ENCODE assay signal across 8 cellular contexts in the genomic region with DNA sequence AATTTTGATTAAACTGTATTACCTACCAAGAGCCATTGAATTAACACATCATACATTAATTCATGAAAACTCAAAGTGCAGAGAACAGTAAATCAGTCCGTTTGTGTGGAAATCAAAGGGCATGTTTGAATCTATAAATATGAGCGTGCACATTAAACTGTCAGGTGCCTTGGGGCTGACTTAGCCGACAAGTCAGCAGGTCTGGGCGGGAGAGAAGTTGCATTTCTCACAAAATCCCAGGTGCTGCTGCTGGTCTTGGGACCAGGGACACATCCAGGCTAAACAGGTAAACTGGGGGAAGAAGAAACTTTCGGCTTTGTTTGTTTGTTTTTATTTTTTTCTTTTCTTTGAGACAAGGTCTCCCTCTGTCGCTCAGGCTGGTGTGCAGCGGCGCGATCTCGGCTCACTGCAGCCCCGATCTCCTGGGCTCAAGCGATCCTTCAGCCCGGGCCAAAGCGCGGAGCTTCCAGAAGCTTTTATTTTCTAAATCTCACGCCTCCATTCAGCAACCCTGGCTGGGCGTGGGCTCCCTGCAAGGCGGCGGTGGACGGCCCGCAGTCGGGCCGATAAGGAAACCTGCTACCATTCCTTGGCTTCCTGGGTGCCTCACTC.
DNase-seq lines count a peak whose midpoint lies in the region; ATAC-seq lines count a peak whose summit lies in the region.

No MANE protein-coding gene starts in this region.

- H3K4me1 ChIP-seq in effector memory CD4-positive, alpha-beta T cell (ENCODE audit: control insufficient read depth, insufficient read depth, low read length, poor library complexity, severe bottlenecking): no peaks in the 10 kb centered on the region
- H3K4me1 ChIP-seq in mononuclear cell (ENCODE audit: insufficient read depth, low read length) (peaks cover 38% of the 10 kb centered on the region), aorta (ENCODE audit: control insufficient read depth in 1 of 2, insufficient read depth in 2 of 2, low read length in 2 of 2) (no peaks in the 10 kb centered on the region)

- ATAC-seq in GM21515 (IDR thresholded peaks at IDR 0.05; ENCODE audit: unreplicated experiment): peak; percentile 37
- ATAC-seq in aorta (ENCODE audit: low FRiP score): peak; percentile 82

- intact Hi-C loops in aorta (cut with DNase I): loop anchor here (5.0 kb wide), 2 partner anchors 33 to 363 kb away; a partner anchor contains a TSS

- peaks cover 8% of the 10 kb centered on the region for H3K9me3 ChIP-seq in effector memory CD4-positive, alpha-beta T cell (ENCODE audit: control insufficient read depth, low read length)
- H3K9me3 ChIP-seq in mononuclear cell (ENCODE audit: low read depth, low read length): peaks cover 12% of the 10 kb centered on the region
- H3K9me3 ChIP-seq in aorta (ENCODE audit: control insufficient read depth, low read length): peaks cover 2% of the 10 kb centered on the region

- 0 to 1% methylated on average over 23 of the region's 23 CpGs for WGBS in aorta, 2 donors

- peak overlapping the region; percentile 82 for H3K4me3 ChIP-seq in effector memory CD4-positive, alpha-beta T cell (ENCODE audit: insufficient read depth, low read depth, low read length, poor library complexity, severe bottlenecking)
- H3K4me3 ChIP-seq in mononuclear cell (ENCODE audit: low read length) (peak overlapping the region; percentile 93), aorta (ENCODE audit: low read length in 2 of 2) (peak overlapping the region; percentile 32 to 93)

- no peaks in the 10 kb centered on the region for H3K27me3 ChIP-seq in effector memory CD4-positive, alpha-beta T cell (replicated peaks; ENCODE audit: control insufficient read depth, insufficient read depth, low read length, poor library complexity, severe bottlenecking)
- no peaks in the 10 kb centered on the region for H3K27me3 ChIP-seq in mononuclear cell (ENCODE audit: insufficient read depth, low read length)
- H3K27me3 ChIP-seq in aorta (ENCODE audit: control insufficient read depth in 1 of 2, insufficient read depth in 2 of 2, low read length in 1 of 2): no peaks in the 10 kb centered on the region

- no peaks in the 10 kb centered on the region for H3K36me3 ChIP-seq in effector memory CD4-positive, alpha-beta T cell (ENCODE audit: control insufficient read depth, insufficient read depth, low read length)
- H3K36me3 ChIP-seq in aorta (ENCODE audit: control insufficient read depth in 1 of 2, insufficient read depth in 2 of 2, low read length in 1 of 2): no peaks in the 10 kb centered on the region

- DNase-seq in DMS153 (lab: John Stamatoyannopoulos, UW) (peak; percentile 42), DMS153 treated with DMSO at 0.1 percent for 48 hours (lab: John Stamatoyannopoulos, UW; ENCODE audit: unreplicated experiment) (no peak), HS-5 (ENCODE audit: low read depth) (peak; percentile 54), RPMI8226 (peak; percentile 87), aorta (peak in 1 of 2 donors; percentile 78)
- DNase-seq in effector memory CD4-positive, alpha-beta T cell: no peak

- peak overlapping the region; percentile 61 for H3K27ac ChIP-seq in effector memory CD4-positive, alpha-beta T cell (ENCODE audit: insufficient read depth, low read length, poor library complexity, severe bottlenecking)
- peak overlapping the region in 1 of 2 donors; percentile 39 for H3K27ac ChIP-seq in aorta (ENCODE audit: low read depth in 1 of 2, low read length in 2 of 2)

Comparison
In these comparisons a context has a peak if more than half of its experiments do, and no peak if none do; other contexts are left out.
1. DNase-seq: peak in DMS153 (single experiment), HS-5 (single experiment) and RPMI8226 (single experiment); none in DMS153 treated with DMSO at 0.1 percent for 48 hours (single experiment) and effector memory CD4-positive, alpha-beta T cell (0 of 3).
2. Peak in every context shown above with its lines, with median percentiles within 50 percentile points of each other: H3K4me3 ChIP-seq.